In genomic region chr5:14299666-14300065, GRCh38 we compare ENCODE assay signal across 23 cellular contexts.
DNase-seq lines count a peak whose midpoint lies in the region; TF ChIP-seq lines count a peak whose summit lies in the region.
"Had no signal": no experiment of that assay in that cellular context is flagged by ENCODE, and none has a peak within 500 bp of the region (broad histone marks: within the 10 kb centered on the region; RNA-seq: fewer than 3 reads in every experiment).

No MANE protein-coding gene starts in this region.

- H3K36me3 ChIP-seq in WERI-Rb-1 (no peaks in the 10 kb centered on the region; the same call in none of the 2 replicates), MG63 (peaks cover 86% of the 10 kb centered on the region)

- H3K4me1 Mint-ChIP-seq in HFFc6 (ENCODE audit: low read depth) (peaks cover 66% of the 10 kb centered on the region), glutamatergic neuron (ENCODE audit: low read depth, unreplicated experiment) (peaks cover 28% of the 10 kb centered on the region)
- H3K4me1 Mint-ChIP-seq: B cell had no signal

- H3K9me3 Mint-ChIP-seq in HFFc6 (no peaks in the 10 kb centered on the region; the same call in 1 of the 2 replicates), glutamatergic neuron (ENCODE audit: unreplicated experiment) (peaks cover 9% of the 10 kb centered on the region)
- H3K9me3 Mint-ChIP-seq: CD8-positive, alpha-beta T cell had no signal

- peak overlapping the region; percentile 70; the same call in 1 of the 2 replicates for H3K27ac Mint-ChIP-seq in HFFc6
- peak overlapping the region; percentile 39 for H3K27ac Mint-ChIP-seq in glutamatergic neuron (ENCODE audit: unreplicated experiment)
- H3K27ac Mint-ChIP-seq: B cell; CD8-positive, alpha-beta T cell had no signal

- H3K4me3 ChIP-seq in WERI-Rb-1 (ENCODE audit: low read depth, low read length) (no peak overlapping the region), MG63 (no peak overlapping the region)
- H3K4me3 ChIP-seq: SJSA1 had no signal

- no peaks in the 10 kb centered on the region for H3K9me3 ChIP-seq in WERI-Rb-1 (ENCODE audit: severe bottlenecking)
- H3K9me3 ChIP-seq in MG63 = no peaks in the 10 kb centered on the region
- H3K9me3 ChIP-seq: Caco-2, SJSA1 had no signal

- H3K27me3 Mint-ChIP-seq in HFFc6 (ENCODE audit: insufficient read depth) (peaks cover 20% of the 10 kb centered on the region), glutamatergic neuron (ENCODE audit: unreplicated experiment) (peaks cover 9% of the 10 kb centered on the region)
- H3K27me3 Mint-ChIP-seq: B cell had no signal

- DNase-seq in HFFc6 = no peak
- peak; percentile 85 for DNase-seq in WERI-Rb-1
- no peak for DNase-seq in glutamatergic neuron
- DNase-seq in NCI-H226 = no peak
- no peak for DNase-seq in MG63
- no peak for DNase-seq in DMS153 treated with DMSO at 0.1 percent for 48 hours (lab: John Stamatoyannopoulos, UW; ENCODE audit: unreplicated experiment)
- no peak for DNase-seq in GM03348 (ENCODE audit: low spot score)
- DNase-seq: Caco-2; CD8-positive, alpha-beta T cell; DND-41; H7; KBM-7; NCI-H1048; NCI-H1417; NCI-H1694; NCI-H2029 treated with DMSO at 0.1 percent for 48 hours; NCI-H345; NCI-H526; Right ventricle myocardium superior; RPMI8226 had no signal

- 0 out of 2 replicates have a peak overlapping the region, but pooled peaks have one; percentile 14 for H3K27ac ChIP-seq in WERI-Rb-1
- H3K27ac ChIP-seq: C4-2B, SJSA1 had no signal

- H3K27me3 ChIP-seq in WERI-Rb-1 (ENCODE audit: insufficient read depth, low read depth, severe bottlenecking) = peaks cover 10% of the 10 kb centered on the region
- H3K27me3 ChIP-seq in MG63 = no peaks in the 10 kb centered on the region
- H3K27me3 ChIP-seq: SJSA1 had no signal

- peaks cover 81% of the 10 kb centered on the region for H3K36me3 Mint-ChIP-seq in HFFc6 (ENCODE audit: low read depth)
- H3K36me3 Mint-ChIP-seq in glutamatergic neuron (ENCODE audit: unreplicated experiment) = no peaks in the 10 kb centered on the region
- H3K36me3 Mint-ChIP-seq: CD8-positive, alpha-beta T cell had no signal

- no peak overlapping the region for H3K4me3 Mint-ChIP-seq in HFFc6
- peak overlapping the region; percentile 6 for H3K4me3 Mint-ChIP-seq in glutamatergic neuron (ENCODE audit: unreplicated experiment)
- H3K4me3 Mint-ChIP-seq: B cell; CD8-positive, alpha-beta T cell had no signal

- TF ChIP-seq CTCF in HFFc6 (IDR thresholded peaks at IDR 0.05) = no peak
- no peak for TF ChIP-seq CTCF in WERI-Rb-1 (IDR thresholded peaks at IDR 0.05; ENCODE audit: low read depth, low read length)
- TF ChIP-seq CTCF in glutamatergic neuron (IDR thresholded peaks at IDR 0.05; ENCODE audit: partially characterized antibody, unreplicated experiment) = no peak
